ENCODE assay signal across 11 cellular contexts in the genomic region with DNA sequence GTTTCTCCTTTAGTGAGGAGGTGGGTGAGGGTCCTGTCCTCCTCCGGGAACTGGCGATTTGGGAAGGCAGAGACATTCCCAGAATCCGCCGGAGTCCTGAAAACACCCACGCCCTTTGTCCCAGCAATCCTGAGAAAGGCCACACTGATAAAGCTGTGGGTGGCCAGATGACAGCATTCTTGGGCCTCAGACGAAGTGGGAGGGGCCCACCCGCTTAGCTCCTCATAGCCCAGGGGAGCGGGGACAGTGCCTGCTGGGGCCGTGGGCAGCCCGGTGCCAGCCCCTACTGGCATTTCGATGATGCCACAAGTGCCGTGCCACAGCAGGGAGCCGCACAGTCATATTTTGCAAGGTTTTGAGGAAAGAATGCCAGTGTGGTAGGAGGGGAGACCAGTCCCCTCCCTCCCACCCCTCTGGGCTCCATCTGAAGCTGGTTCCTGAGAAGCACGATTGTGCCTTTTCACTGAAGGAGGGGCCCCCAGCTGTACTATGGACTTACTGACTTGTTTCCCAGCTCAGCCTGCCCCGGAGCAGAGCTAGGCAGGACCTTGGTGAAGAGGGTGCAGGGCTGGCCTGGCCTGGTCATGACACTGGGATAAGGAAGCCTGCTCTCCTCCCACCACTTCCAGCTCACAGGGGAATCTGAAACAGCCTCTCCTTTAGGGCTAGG. TPM values are rescaled to one million over a fixed set of nuclear protein-coding genes. Genes with fewer than 3 reads are reported as not detected.
DNase-seq lines count a peak whose midpoint lies in the region; ATAC-seq and TF ChIP-seq lines count a peak whose summit lies in the region.
"Had no signal": no experiment of that assay in that cellular context is flagged by ENCODE, and none has a peak within 500 bp of the region (broad histone marks: within the 10 kb centered on the region; RNA-seq: fewer than 3 reads in every experiment).

No MANE protein-coding gene starts in this region.

- H3K27me3 ChIP-seq in ascending aorta = no peaks in the 10 kb centered on the region

- H3K4me3 Mint-ChIP-seq in activated CD4-positive, alpha-beta memory T cell treated with anti-CD3 and anti-CD28 coated beads, Interleukin-2, amount 10 ng/mL, durations not matched to agents 7 days and 5 days = no peak overlapping the region
- H3K4me3 Mint-ChIP-seq: CD4-positive, CD25-positive, alpha-beta regulatory T cell; central memory CD8-positive, alpha-beta T cell had no signal

- H3K4me1 ChIP-seq in ascending aorta = peaks cover 0 to 11% of the 10 kb centered on the region in 2 donors

- no peak for ATAC-seq in GM21619 (IDR thresholded peaks at IDR 0.05; ENCODE audit: unreplicated experiment)
- ATAC-seq in activated naive CD4-positive, alpha-beta T cell treated with anti-CD3 and anti-CD28 coated beads, Interleukin-2, amount 50 U/mL, for 72 hours = no peak
- ATAC-seq in HG02642 (IDR thresholded peaks at IDR 0.05; ENCODE audit: poor library complexity, unreplicated experiment) = no peak

- POLR2A ChIA-PET in activated CD4-positive, alpha-beta memory T cell treated with anti-CD3 and anti-CD28 coated beads, Interleukin-2, amount 10 ng/mL, durations not matched to agents 7 days and 5 days (lab: Charles Lee) = interaction anchor here (0.7 kb wide), 1 partner anchor 20 kb away, joined by 5 read pairs; no protein-coding TSS in a partner anchor

- peak overlapping the region in 1 of 2 donors; percentile 1 for H3K4me3 ChIP-seq in ascending aorta

- H3K9me3 Mint-ChIP-seq in activated naive CD4-positive, alpha-beta T cell treated with anti-CD3 and anti-CD28 coated beads, Interleukin-2, amount 50 U/mL, for 72 hours = no peaks in the 10 kb centered on the region
- H3K9me3 Mint-ChIP-seq in activated CD4-positive, alpha-beta memory T cell treated with anti-CD3 and anti-CD28 coated beads, Interleukin-2, amount 10 ng/mL, durations not matched to agents 7 days and 5 days = no peaks in the 10 kb centered on the region
- H3K9me3 Mint-ChIP-seq: CD4-positive, CD25-positive, alpha-beta regulatory T cell; central memory CD8-positive, alpha-beta T cell had no signal

- CTCF ChIA-PET in activated CD4-positive, alpha-beta memory T cell treated with anti-CD3 and anti-CD28 coated beads, Interleukin-2, amount 10 ng/mL, durations not matched to agents 7 days and 5 days (lab: Charles Lee) = no interaction called here

- H3K27ac Mint-ChIP-seq in activated naive CD4-positive, alpha-beta T cell treated with anti-CD3 and anti-CD28 coated beads, Interleukin-2, amount 50 U/mL, for 72 hours = no peak overlapping the region
- H3K27ac Mint-ChIP-seq in activated CD4-positive, alpha-beta memory T cell treated with anti-CD3 and anti-CD28 coated beads, Interleukin-2, amount 10 ng/mL, durations not matched to agents 7 days and 5 days = no peak overlapping the region

- DNase-seq in EH (ENCODE audit: low read depth) = peak; percentile 76
- peak in 1 of 2 donors; percentile 88 for DNase-seq in ascending aorta (ENCODE audit: low spot score in 2 of 2)
- DNase-seq in iPS-NIHi7 (ENCODE audit: extremely low spot score) = peak; percentile 73
- peak; percentile 63 for DNase-seq in retina
- DNase-seq in activated naive CD4-positive, alpha-beta T cell treated with anti-CD3 and anti-CD28 coated beads, Interleukin-2, amount 50 U/mL, for 72 hours (ENCODE audit: low spot score in 2 of 2) = no peak
- no peak for DNase-seq in activated CD4-positive, alpha-beta memory T cell treated with anti-CD3 and anti-CD28 coated beads, Interleukin-2, amount 10 ng/mL, durations not matched to agents 7 days and 5 days
- DNase-seq: activated CD4-positive, alpha-beta T cell treated with anti-CD3 and anti-CD28 coated beads, Interleukin-2, amount 50 U/mL, for 4 hours; CD4-positive, CD25-positive, alpha-beta regulatory T cell had no signal

- TF ChIP-seq CTCF in ascending aorta (IDR thresholded peaks at IDR 0.05) = no peak

- H3K27me3 Mint-ChIP-seq in activated CD4-positive, alpha-beta memory T cell treated with anti-CD3 and anti-CD28 coated beads, Interleukin-2, amount 10 ng/mL, durations not matched to agents 7 days and 5 days = no peaks in the 10 kb centered on the region
- H3K27me3 Mint-ChIP-seq: central memory CD8-positive, alpha-beta T cell had no signal

- intact Hi-C loops in ascending aorta (cut with DNase I) = no loop called here

- peak overlapping the region; percentile 51 to 77 for H3K27ac ChIP-seq in ascending aorta

- H3K4me1 Mint-ChIP-seq in activated CD4-positive, alpha-beta memory T cell treated with anti-CD3 and anti-CD28 coated beads, Interleukin-2, amount 10 ng/mL, durations not matched to agents 7 days and 5 days = peaks cover 18% of the 10 kb centered on the region

- no peaks in the 10 kb centered on the region for H3K36me3 ChIP-seq in ascending aorta

- no peaks in the 10 kb centered on the region for H3K36me3 Mint-ChIP-seq in activated naive CD4-positive, alpha-beta T cell treated with anti-CD3 and anti-CD28 coated beads, Interleukin-2, amount 50 U/mL, for 72 hours
- H3K36me3 Mint-ChIP-seq in activated CD4-positive, alpha-beta memory T cell treated with anti-CD3 and anti-CD28 coated beads, Interleukin-2, amount 10 ng/mL, durations not matched to agents 7 days and 5 days (ENCODE audit: low read depth) = no peaks in the 10 kb centered on the region
- H3K36me3 Mint-ChIP-seq: CD4-positive, CD25-positive, alpha-beta regulatory T cell had no signal

- H3K9me3 ChIP-seq in ascending aorta = no peaks in the 10 kb centered on the region

RNA-seq across cellular contexts. Expression of gene MPRIP, which starts 20.9 kb away (rescaled TPM):
- 246 TPM for total RNA-seq in ascending aorta
- 100 to 1,000 TPM in 1 of 2 donors, 10 to 100 TPM in 1; 67.4 to 134 TPM for total RNA-seq in activated naive CD4-positive, alpha-beta T cell treated with anti-CD3 and anti-CD28 coated beads, Interleukin-2, amount 50 U/mL, for 72 hours
- total RNA-seq in activated CD4-positive, alpha-beta memory T cell treated with anti-CD3 and anti-CD28 coated beads, Interleukin-2, amount 10 ng/mL, durations not matched to agents 7 days and 5 days = 100 to 1,000 TPM; 196 to 207 TPM

RNA-seq across cellular contexts. Expression of gene TNFRSF13B, which starts 49.4 kb away (rescaled TPM):
- not detected for total RNA-seq in ascending aorta
- total RNA-seq in activated naive CD4-positive, alpha-beta T cell treated with anti-CD3 and anti-CD28 coated beads, Interleukin-2, amount 50 U/mL, for 72 hours = not detected
- not detected for total RNA-seq in activated CD4-positive, alpha-beta memory T cell treated with anti-CD3 and anti-CD28 coated beads, Interleukin-2, amount 10 ng/mL, durations not matched to agents 7 days and 5 days

Comparison
In these comparisons a context has a peak if more than half of its experiments do, and no peak if none do; other contexts are left out.
1. DNase-seq: peak in EH (single experiment), iPS-NIHi7 (single experiment) and retina (single experiment); none in activated naive CD4-positive, alpha-beta T cell treated with anti-CD3 and anti-CD28 coated beads, Interleukin-2, amount 50 U/mL, for 72 hours (0 of 2) and activated CD4-positive, alpha-beta memory T cell treated with anti-CD3 and anti-CD28 coated beads, Interleukin-2, amount 10 ng/mL, durations not matched to agents 7 days and 5 days (single experiment).